Comparison of ENCODE assay signal across 10 cellular contexts in the genomic region with DNA sequence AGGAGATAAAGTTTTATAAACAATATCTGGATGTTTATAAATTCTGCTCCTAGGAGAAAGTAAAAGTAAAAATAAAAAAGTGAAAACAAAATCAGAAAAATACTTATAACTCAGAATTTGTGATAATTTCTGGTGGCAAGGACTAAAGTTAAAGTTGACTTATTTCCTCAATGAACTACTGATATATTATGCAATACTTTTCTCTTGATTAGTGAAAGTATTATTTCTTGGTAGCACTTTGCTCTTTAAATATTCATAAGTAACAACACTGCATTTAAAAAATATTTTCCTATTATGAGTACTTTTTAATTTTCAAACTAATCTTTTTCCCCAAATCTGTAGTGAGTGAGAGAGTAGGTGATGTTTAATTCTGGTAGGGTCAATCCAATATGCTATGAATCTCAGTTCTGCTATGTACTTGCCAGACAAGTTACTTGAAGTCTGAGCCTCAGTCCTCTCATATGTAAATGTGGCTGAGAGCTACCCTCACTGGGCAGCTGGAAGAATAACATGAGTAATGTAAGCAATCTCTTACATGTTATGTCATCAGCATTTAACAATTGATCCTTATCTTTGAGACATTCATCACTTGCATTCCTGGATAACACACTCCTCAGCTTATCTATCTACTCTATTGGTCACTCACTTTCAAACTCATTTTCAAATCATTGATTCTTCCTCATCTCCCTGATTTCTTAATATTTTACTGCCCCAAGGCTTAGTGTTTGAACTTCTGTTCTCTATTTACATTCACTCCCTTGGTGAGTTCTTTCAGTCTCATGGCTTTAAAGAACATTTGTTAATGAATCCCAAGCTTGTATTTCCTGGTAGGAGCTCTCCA.
A peak's percentile ranks its signal among the peaks of the same experiment; 100 is the strongest.
DNase-seq lines count a peak whose midpoint lies in the region; ATAC-seq, FAIRE-seq and TF ChIP-seq lines count a peak whose summit lies in the region.
"Had no signal": no experiment of that assay in that cellular context is flagged by ENCODE, and none has a peak within 500 bp of the region (broad histone marks: within the 10 kb centered on the region; RNA-seq: fewer than 3 reads in every experiment).

No MANE protein-coding gene starts in this region.

- H3K9me3 Mint-ChIP-seq in nephron = no peaks in the 10 kb centered on the region
- H3K9me3 Mint-ChIP-seq: immature natural killer cell; stimulated activated effector memory CD8-positive, alpha-beta T cell treated with anti-CD3 and anti-CD28 coated beads, Interleukin-12 subunit alpha, Interleukin-12 subunit beta, amount 100 ng/mL, for 72 hours had no signal

- H3K4me1 Mint-ChIP-seq in nephron = peaks cover 44% of the 10 kb centered on the region
- H3K4me1 Mint-ChIP-seq: immature natural killer cell; stimulated activated effector memory CD8-positive, alpha-beta T cell treated with anti-CD3 and anti-CD28 coated beads, Interleukin-12 subunit alpha, Interleukin-12 subunit beta, amount 100 ng/mL, for 72 hours had no signal

- DNase-seq in DMS53 treated with DMSO at 0.1 percent for 48 hours (lab: John Stamatoyannopoulos, UW; ENCODE audit: unreplicated experiment) (peak; percentile 29), MV-4-11 (lab: John Stamatoyannopoulos, UW) (peak; percentile 4), omental fat pad (ENCODE audit: low spot score) (no peak), superior temporal gyrus (ENCODE audit: extremely low spot score) (no peak)
- DNase-seq: immature natural killer cell had no signal

- ATAC-seq in omental fat pad (ENCODE audit: low FRiP score) (no peak), GM21390 (IDR thresholded peaks at IDR 0.05; ENCODE audit: unreplicated experiment) (no peak), HG02588 (IDR thresholded peaks at IDR 0.05; ENCODE audit: unreplicated experiment) (no peak)
- ATAC-seq: stimulated activated effector memory CD8-positive, alpha-beta T cell treated with anti-CD3 and anti-CD28 coated beads, Interleukin-12 subunit alpha, Interleukin-12 subunit beta, amount 100 ng/mL, for 72 hours had no signal

- peaks cover 13% of the 10 kb centered on the region for H3K36me3 Mint-ChIP-seq in nephron (ENCODE audit: low read depth)

- TF ChIP-seq CTCF in nephron (IDR thresholded peaks at IDR 0.05; ENCODE audit: unreplicated experiment in 3 of 3) (no peak), omental fat pad (IDR thresholded peaks at IDR 0.05) (no peak)

- no peaks in the 10 kb centered on the region for H3K27me3 Mint-ChIP-seq in nephron (ENCODE audit: low read depth)

- H3K27ac Mint-ChIP-seq in nephron = peak overlapping the region; percentile 48 to 96 (median 85)
- H3K27ac Mint-ChIP-seq: stimulated activated effector memory CD8-positive, alpha-beta T cell treated with anti-CD3 and anti-CD28 coated beads, Interleukin-12 subunit alpha, Interleukin-12 subunit beta, amount 100 ng/mL, for 72 hours had no signal

- FAIRE-seq in endometrium (lab: Jason Lieb, UNC) = peak; percentile 8

- H3K4me3 Mint-ChIP-seq in nephron = no peak overlapping the region
- H3K4me3 Mint-ChIP-seq: immature natural killer cell; stimulated activated effector memory CD8-positive, alpha-beta T cell treated with anti-CD3 and anti-CD28 coated beads, Interleukin-12 subunit alpha, Interleukin-12 subunit beta, amount 100 ng/mL, for 72 hours had no signal

Comparison
In these comparisons a context has a peak if more than half of its experiments do, and no peak if none do; other contexts are left out.
1. DNase-seq: peak in DMS53 treated with DMSO at 0.1 percent for 48 hours (single experiment) and MV-4-11 (single experiment); none in omental fat pad (single experiment) and superior temporal gyrus (single experiment).